1 cellular context compared by ENCODE assay signal in the genomic region with DNA sequence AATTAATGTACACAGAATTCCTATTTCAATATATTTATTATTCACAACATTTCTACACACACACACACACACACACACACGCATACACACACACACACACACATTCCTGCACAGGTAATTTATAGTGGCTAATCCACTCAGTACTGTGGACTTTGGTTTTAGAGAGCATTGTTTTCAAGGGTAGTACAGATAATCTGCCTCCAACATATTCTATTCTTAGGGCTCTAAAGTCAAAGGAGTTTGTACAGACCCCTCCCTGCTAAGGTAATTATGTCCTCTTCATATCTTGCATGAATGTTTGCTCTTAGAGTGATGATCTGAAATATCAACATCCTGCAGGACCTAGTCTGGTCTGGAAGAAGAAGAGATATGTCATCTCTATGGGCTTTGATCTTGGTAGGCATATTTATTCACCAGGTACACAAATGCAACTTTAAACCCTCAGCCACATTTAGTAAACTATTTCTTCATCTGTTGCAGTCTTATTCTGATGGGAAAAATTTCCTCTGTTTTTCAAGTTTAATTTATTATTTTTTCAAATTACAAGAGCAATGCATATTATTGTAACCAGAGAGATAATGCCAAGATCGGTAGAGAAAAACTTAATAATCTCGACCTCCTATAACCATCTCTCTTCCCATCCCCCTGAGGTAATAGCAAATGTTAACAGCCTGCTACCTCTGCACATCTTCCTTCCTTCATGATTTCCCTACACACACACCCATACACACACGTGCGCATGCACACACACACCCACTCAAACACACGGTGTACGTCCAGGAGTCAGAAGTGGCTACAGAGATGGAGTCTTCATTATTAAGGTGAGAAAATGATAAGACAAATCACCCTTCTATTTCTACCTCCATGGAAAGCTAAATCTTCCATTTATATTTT.
TF ChIP-seq lines count a peak whose summit lies in the region.

No MANE protein-coding gene starts in this region.

TF ChIP-seq in HepG2, 621 proteins besides CTCF, POLR2A, EP300 and RAD21 (continued from another document and continues in another):
- TF ChIP-seq, protein P1, sequence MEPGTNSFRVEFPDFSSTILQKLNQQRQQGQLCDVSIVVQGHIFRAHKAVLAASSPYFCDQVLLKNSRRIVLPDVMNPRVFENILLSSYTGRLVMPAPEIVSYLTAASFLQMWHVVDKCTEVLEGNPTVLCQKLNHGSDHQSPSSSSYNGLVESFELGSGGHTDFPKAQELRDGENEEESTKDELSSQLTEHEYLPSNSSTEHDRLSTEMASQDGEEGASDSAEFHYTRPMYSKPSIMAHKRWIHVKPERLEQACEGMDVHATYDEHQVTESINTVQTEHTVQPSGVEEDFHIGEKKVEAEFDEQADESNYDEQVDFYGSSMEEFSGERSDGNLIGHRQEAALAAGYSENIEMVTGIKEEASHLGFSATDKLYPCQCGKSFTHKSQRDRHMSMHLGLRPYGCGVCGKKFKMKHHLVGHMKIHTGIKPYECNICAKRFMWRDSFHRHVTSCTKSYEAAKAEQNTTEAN (CRISPR knock-in tag; conservative IDR thresholded peaks at IDR 0.05), result peak; percentile 91
- TF ChIP-seq, protein P2, sequence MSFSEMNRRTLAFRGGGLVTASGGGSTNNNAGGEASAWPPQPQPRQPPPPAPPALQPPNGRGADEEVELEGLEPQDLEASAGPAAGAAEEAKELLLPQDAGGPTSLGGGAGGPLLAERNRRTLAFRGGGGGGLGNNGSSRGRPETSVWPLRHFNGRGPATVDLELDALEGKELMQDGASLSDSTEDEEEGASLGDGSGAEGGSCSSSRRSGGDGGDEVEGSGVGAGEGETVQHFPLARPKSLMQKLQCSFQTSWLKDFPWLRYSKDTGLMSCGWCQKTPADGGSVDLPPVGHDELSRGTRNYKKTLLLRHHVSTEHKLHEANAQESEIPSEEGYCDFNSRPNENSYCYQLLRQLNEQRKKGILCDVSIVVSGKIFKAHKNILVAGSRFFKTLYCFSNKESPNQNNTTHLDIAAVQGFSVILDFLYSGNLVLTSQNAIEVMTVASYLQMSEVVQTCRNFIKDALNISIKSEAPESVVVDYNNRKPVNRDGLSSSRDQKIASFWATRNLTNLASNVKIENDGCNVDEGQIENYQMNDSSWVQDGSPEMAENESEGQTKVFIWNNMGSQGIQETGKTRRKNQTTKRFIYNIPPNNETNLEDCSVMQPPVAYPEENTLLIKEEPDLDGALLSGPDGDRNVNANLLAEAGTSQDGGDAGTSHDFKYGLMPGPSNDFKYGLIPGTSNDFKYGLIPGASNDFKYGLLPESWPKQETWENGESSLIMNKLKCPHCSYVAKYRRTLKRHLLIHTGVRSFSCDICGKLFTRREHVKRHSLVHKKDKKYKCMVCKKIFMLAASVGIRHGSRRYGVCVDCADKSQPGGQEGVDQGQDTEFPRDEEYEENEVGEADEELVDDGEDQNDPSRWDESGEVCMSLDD (CRISPR knock-in tag; IDR thresholded peaks at IDR 0.05; ENCODE audit: borderline replicate concordance), result 0 out of 2 replicates have a peak, but pooled peaks have one; percentile 22
- TF ChIP-seq, protein P3, sequence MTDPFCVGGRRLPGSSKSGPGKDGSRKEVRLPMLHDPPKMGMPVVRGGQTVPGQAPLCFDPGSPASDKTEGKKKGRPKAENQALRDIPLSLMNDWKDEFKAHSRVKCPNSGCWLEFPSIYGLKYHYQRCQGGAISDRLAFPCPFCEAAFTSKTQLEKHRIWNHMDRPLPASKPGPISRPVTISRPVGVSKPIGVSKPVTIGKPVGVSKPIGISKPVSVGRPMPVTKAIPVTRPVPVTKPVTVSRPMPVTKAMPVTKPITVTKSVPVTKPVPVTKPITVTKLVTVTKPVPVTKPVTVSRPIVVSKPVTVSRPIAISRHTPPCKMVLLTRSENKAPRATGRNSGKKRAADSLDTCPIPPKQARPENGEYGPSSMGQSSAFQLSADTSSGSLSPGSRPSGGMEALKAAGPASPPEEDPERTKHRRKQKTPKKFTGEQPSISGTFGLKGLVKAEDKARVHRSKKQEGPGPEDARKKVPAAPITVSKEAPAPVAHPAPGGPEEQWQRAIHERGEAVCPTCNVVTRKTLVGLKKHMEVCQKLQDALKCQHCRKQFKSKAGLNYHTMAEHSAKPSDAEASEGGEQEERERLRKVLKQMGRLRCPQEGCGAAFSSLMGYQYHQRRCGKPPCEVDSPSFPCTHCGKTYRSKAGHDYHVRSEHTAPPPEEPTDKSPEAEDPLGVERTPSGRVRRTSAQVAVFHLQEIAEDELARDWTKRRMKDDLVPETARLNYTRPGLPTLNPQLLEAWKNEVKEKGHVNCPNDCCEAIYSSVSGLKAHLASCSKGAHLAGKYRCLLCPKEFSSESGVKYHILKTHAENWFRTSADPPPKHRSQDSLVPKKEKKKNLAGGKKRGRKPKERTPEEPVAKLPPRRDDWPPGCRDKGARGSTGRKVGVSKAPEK (CRISPR knock-in tag; IDR thresholded peaks at IDR 0.05; ENCODE audit: borderline replicate concordance), result peak; percentile 50; the same call in 1 of the 2 replicates
- TF ChIP-seq ZNF7 (CRISPR knock-in tag; IDR thresholded peaks at IDR 0.05) (no peak), MAFF (IDR thresholded peaks at IDR 0.05; ENCODE audit: low read depth, low read length) (no peak), NFIC (IDR thresholded peaks at IDR 0.05; ENCODE audit: low read length) (peak; percentile 99), ZNF20 (CRISPR knock-in tag; IDR thresholded peaks at IDR 0.05) (no peak), GABPA (IDR thresholded peaks at IDR 0.05; ENCODE audit: low read depth, low read length) (no peak), GABPA (CRISPR knock-in tag; IDR thresholded peaks at IDR 0.05; ENCODE audit: low read depth) (peak; percentile 73), ZNF34 (CRISPR knock-in tag; IDR thresholded peaks at IDR 0.05; ENCODE audit: borderline replicate concordance) (peak; percentile 80; the same call in 1 of the 2 replicates), SMARCC2 (IDR thresholded peaks at IDR 0.05) (peak; percentile 74), SMARCE1 (IDR thresholded peaks at IDR 0.05; ENCODE audit: borderline replicate concordance) (0 out of 2 replicates have a peak, but pooled peaks have one; percentile 31), ZBTB20 (CRISPR knock-in tag; IDR thresholded peaks at IDR 0.05; ENCODE audit: borderline replicate concordance, low read depth) (peak; percentile 77; the same call in 1 of the 2 replicates), HNRNPH1 (optimal IDR thresholded peaks at IDR 0.05; ENCODE audit: low read depth, low read length) (no peak), HNF4G (IDR thresholded peaks at IDR 0.05; ENCODE audit: borderline replicate concordance, low read depth, low read length) (peak; percentile 83), HNF4G (CRISPR knock-in tag; IDR thresholded peaks at IDR 0.05; ENCODE audit: borderline replicate concordance, low read depth) (peak; percentile 87; the same call in 1 of the 2 replicates), TARDBP (CRISPR knock-in tag; IDR thresholded peaks at IDR 0.05) (peak; percentile 96), FOSL2 (CRISPR knock-in tag; IDR thresholded peaks at IDR 0.05) (peak; percentile 80), NAIF1 (CRISPR knock-in tag; IDR thresholded peaks at IDR 0.05; ENCODE audit: borderline replicate concordance) (peak; percentile 88), RCOR2 (CRISPR knock-in tag; IDR thresholded peaks at IDR 0.05) (peak; percentile 95), FOSL1 (CRISPR knock-in tag; IDR thresholded peaks at IDR 0.05; ENCODE audit: borderline replicate concordance) (peak; percentile 66; the same call in 1 of the 2 replicates), GFI1 (CRISPR knock-in tag; IDR thresholded peaks at IDR 0.05; ENCODE audit: borderline replicate concordance) (peak; percentile 91), HNF4A (CRISPR knock-in tag; IDR thresholded peaks at IDR 0.05) (peak; percentile 95), TCF12 (IDR thresholded peaks at IDR 0.05) (no peak), TCF12 (CRISPR knock-in tag; IDR thresholded peaks at IDR 0.05) (peak; percentile 92), HMG20B (CRISPR knock-in tag; conservative IDR thresholded peaks at IDR 0.05) (peak; percentile 93), NCOR1 (IDR thresholded peaks at IDR 0.05; ENCODE audit: borderline replicate concordance, low read length) (peak; percentile 96), MED1 (CRISPR knock-in tag; IDR thresholded peaks at IDR 0.05) (peak; percentile 96)
- TF ChIP-seq, protein P4, sequence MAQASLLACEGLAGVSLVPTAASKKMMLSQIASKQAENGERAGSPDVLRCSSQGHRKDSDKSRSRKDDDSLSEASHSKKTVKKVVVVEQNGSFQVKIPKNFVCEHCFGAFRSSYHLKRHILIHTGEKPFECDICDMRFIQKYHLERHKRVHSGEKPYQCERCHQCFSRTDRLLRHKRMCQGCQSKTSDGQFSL (CRISPR knock-in tag; IDR thresholded peaks at IDR 0.05), result no peak
- TF ChIP-seq, protein P5, sequence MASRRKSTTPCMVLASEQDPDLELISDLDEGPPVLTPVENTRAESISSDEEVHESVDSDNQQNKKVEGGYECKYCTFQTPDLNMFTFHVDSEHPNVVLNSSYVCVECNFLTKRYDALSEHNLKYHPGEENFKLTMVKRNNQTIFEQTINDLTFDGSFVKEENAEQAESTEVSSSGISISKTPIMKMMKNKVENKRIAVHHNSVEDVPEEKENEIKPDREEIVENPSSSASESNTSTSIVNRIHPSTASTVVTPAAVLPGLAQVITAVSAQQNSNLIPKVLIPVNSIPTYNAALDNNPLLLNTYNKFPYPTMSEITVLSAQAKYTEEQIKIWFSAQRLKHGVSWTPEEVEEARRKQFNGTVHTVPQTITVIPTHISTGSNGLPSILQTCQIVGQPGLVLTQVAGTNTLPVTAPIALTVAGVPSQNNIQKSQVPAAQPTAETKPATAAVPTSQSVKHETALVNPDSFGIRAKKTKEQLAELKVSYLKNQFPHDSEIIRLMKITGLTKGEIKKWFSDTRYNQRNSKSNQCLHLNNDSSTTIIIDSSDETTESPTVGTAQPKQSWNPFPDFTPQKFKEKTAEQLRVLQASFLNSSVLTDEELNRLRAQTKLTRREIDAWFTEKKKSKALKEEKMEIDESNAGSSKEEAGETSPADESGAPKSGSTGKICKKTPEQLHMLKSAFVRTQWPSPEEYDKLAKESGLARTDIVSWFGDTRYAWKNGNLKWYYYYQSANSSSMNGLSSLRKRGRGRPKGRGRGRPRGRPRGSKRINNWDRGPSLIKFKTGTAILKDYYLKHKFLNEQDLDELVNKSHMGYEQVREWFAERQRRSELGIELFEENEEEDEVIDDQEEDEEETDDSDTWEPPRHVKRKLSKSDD (CRISPR knock-in tag; IDR thresholded peaks at IDR 0.05; ENCODE audit: low read depth), result no peak
- TF ChIP-seq, protein P6, sequence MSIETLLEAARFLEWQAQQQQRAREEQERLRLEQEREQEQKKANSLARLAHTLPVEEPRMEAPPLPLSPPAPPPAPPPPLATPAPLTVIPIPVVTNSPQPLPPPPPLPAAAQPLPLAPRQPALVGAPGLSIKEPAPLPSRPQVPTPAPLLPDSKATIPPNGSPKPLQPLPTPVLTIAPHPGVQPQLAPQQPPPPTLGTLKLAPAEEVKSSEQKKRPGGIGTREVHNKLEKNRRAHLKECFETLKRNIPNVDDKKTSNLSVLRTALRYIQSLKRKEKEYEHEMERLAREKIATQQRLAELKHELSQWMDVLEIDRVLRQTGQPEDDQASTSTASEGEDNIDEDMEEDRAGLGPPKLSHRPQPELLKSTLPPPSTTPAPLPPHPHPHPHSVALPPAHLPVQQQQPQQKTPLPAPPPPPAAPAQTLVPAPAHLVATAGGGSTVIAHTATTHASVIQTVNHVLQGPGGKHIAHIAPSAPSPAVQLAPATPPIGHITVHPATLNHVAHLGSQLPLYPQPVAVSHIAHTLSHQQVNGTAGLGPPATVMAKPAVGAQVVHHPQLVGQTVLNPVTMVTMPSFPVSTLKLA (IDR thresholded peaks at IDR 0.05), result peak; percentile 48; the same call in 1 of the 2 replicates
- TF ChIP-seq, protein P7, sequence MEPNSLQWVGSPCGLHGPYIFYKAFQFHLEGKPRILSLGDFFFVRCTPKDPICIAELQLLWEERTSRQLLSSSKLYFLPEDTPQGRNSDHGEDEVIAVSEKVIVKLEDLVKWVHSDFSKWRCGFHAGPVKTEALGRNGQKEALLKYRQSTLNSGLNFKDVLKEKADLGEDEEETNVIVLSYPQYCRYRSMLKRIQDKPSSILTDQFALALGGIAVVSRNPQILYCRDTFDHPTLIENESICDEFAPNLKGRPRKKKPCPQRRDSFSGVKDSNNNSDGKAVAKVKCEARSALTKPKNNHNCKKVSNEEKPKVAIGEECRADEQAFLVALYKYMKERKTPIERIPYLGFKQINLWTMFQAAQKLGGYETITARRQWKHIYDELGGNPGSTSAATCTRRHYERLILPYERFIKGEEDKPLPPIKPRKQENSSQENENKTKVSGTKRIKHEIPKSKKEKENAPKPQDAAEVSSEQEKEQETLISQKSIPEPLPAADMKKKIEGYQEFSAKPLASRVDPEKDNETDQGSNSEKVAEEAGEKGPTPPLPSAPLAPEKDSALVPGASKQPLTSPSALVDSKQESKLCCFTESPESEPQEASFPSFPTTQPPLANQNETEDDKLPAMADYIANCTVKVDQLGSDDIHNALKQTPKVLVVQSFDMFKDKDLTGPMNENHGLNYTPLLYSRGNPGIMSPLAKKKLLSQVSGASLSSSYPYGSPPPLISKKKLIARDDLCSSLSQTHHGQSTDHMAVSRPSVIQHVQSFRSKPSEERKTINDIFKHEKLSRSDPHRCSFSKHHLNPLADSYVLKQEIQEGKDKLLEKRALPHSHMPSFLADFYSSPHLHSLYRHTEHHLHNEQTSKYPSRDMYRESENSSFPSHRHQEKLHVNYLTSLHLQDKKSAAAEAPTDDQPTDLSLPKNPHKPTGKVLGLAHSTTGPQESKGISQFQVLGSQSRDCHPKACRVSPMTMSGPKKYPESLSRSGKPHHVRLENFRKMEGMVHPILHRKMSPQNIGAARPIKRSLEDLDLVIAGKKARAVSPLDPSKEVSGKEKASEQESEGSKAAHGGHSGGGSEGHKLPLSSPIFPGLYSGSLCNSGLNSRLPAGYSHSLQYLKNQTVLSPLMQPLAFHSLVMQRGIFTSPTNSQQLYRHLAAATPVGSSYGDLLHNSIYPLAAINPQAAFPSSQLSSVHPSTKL (CRISPR knock-in tag; IDR thresholded peaks at IDR 0.05), result peak; percentile 99
- TF ChIP-seq, protein P8, sequence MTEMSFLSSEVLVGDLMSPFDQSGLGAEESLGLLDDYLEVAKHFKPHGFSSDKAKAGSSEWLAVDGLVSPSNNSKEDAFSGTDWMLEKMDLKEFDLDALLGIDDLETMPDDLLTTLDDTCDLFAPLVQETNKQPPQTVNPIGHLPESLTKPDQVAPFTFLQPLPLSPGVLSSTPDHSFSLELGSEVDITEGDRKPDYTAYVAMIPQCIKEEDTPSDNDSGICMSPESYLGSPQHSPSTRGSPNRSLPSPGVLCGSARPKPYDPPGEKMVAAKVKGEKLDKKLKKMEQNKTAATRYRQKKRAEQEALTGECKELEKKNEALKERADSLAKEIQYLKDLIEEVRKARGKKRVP (CRISPR knock-in tag; IDR thresholded peaks at IDR 0.05), result peak in 1 of 2 experiments; percentile 80; a peak in 1 of 4 replicates
